ENCODE assay signal across 1 cellular context in genomic region chr2:102101844-102102635, GRCh38.
TF ChIP-seq lines count a peak whose summit lies in the region.

No MANE protein-coding gene starts in this region.

TF ChIP-seq in HepG2, 621 proteins besides CTCF, POLR2A, EP300 and RAD21 (continued from another document):
- TF ChIP-seq PAXIP1 (CRISPR knock-in tag; conservative IDR thresholded peaks at IDR 0.05) (peak; percentile 83), NONO (IDR thresholded peaks at IDR 0.05) (no peak), NONO (CRISPR knock-in tag; conservative IDR thresholded peaks at IDR 0.05) (no peak), ZNF7 (CRISPR knock-in tag; IDR thresholded peaks at IDR 0.05) (no peak), ZSCAN5A (CRISPR knock-in tag; IDR thresholded peaks at IDR 0.05; ENCODE audit: borderline replicate concordance) (0 out of 2 replicates have a peak, but pooled peaks have one; percentile 25), MED1 (CRISPR knock-in tag; IDR thresholded peaks at IDR 0.05) (no peak; the same call in 1 of the 2 replicates), PHB2 (IDR thresholded peaks at IDR 0.05; ENCODE audit: partially characterized antibody) (no peak)
- TF ChIP-seq, protein P1, sequence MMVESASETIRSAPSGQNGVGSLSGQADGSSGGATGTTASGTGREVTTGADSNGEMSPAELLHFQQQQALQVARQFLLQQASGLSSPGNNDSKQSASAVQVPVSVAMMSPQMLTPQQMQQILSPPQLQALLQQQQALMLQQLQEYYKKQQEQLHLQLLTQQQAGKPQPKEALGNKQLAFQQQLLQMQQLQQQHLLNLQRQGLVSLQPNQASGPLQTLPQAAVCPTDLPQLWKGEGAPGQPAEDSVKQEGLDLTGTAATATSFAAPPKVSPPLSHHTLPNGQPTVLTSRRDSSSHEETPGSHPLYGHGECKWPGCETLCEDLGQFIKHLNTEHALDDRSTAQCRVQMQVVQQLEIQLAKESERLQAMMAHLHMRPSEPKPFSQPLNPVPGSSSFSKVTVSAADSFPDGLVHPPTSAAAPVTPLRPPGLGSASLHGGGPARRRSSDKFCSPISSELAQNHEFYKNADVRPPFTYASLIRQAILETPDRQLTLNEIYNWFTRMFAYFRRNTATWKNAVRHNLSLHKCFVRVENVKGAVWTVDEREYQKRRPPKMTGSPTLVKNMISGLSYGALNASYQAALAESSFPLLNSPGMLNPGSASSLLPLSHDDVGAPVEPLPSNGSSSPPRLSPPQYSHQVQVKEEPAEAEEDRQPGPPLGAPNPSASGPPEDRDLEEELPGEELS (CRISPR knock-in tag; IDR thresholded peaks at IDR 0.05): peak; percentile 89
